Comparison of ENCODE assay signal across 15 cellular contexts in genomic region chr1:234967121-234967520, GRCh38.
"Had no signal": no experiment of that assay in that cellular context is flagged by ENCODE, and none has a peak within 500 bp of the region (broad histone marks: within the 10 kb centered on the region; RNA-seq: fewer than 3 reads in every experiment).

No MANE protein-coding gene starts in this region.

- H3K4me3 Mint-ChIP-seq: activated CD8-positive, alpha-beta T cell treated with anti-CD3 and anti-CD28 coated beads for 36 hours; activated naive CD4-positive, alpha-beta T cell treated with anti-CD3 and anti-CD28 coated beads, Interleukin-2, amount 50 U/mL, for 24 hours; neural progenitor cell had no signal

- H3K36me3 Mint-ChIP-seq: activated naive CD4-positive, alpha-beta T cell treated with anti-CD3 and anti-CD28 coated beads, Interleukin-2, amount 50 U/mL, for 24 hours; neural progenitor cell had no signal

- H3K27ac Mint-ChIP-seq: activated CD8-positive, alpha-beta T cell treated with anti-CD3 and anti-CD28 coated beads for 36 hours had no signal

- H3K27me3 ChIP-seq: body of pancreas, heart left ventricle, left lung, neural progenitor cell, uterus had no signal

- H3K36me3 ChIP-seq: heart left ventricle, left lung, neural progenitor cell, spleen, thoracic aorta, uterus had no signal

- DNase-seq: activated CD8-positive, alpha-beta T cell treated with anti-CD3 and anti-CD28 coated beads for 36 hours; body of pancreas; central memory CD4-positive, alpha-beta T cell; cortex of kidney; effector memory CD4-positive, alpha-beta T cell; heart left ventricle; spleen; stimulated activated CD4-positive, alpha-beta T cell treated with anti-CD3 and anti-CD28 coated beads, Interleukin-1b, Interleukin-23, amount 100 ng/mL, for 48 hours; stimulated activated naive CD4-positive, alpha-beta T cell; uterus had no signal

- H3K27me3 Mint-ChIP-seq: activated CD8-positive, alpha-beta T cell treated with anti-CD3 and anti-CD28 coated beads for 36 hours; activated naive CD4-positive, alpha-beta T cell treated with anti-CD3 and anti-CD28 coated beads, Interleukin-2, amount 50 U/mL, for 24 hours had no signal

- ATAC-seq: activated CD8-positive, alpha-beta T cell treated with anti-CD3 and anti-CD28 coated beads for 36 hours; body of pancreas; heart left ventricle; left lung had no signal

- H3K4me3 ChIP-seq: body of pancreas, heart left ventricle, left lung, neural progenitor cell, spleen, thoracic aorta, uterus had no signal

- H3K27ac ChIP-seq: body of pancreas, heart left ventricle, neural progenitor cell, parathyroid adenoma, thoracic aorta, uterus had no signal

- H3K9me3 Mint-ChIP-seq: activated CD8-positive, alpha-beta T cell treated with anti-CD3 and anti-CD28 coated beads for 36 hours; activated naive CD4-positive, alpha-beta T cell treated with anti-CD3 and anti-CD28 coated beads, Interleukin-2, amount 50 U/mL, for 24 hours; neural progenitor cell had no signal

- H3K9me3 ChIP-seq: body of pancreas, heart left ventricle, left lung, spleen, thoracic aorta, uterus had no signal
